In genomic region chr12:116096874-116097273, GRCh38 we compare ENCODE assay signal across 2 cellular contexts.
TF ChIP-seq lines count a peak whose summit lies in the region.

No MANE protein-coding gene starts in this region.

TF ChIP-seq in HepG2, 621 proteins besides CTCF, POLR2A, EP300 and RAD21 (continued from another document):
- TF ChIP-seq GMEB1 (CRISPR knock-in tag; IDR thresholded peaks at IDR 0.05; ENCODE audit: borderline replicate concordance) (no peak), FOXA3 (CRISPR knock-in tag; IDR thresholded peaks at IDR 0.05) (no peak), CEBPB (IDR thresholded peaks at IDR 0.05; ENCODE audit: borderline replicate concordance, low read depth, low read length) (peak; percentile 22; the same call in 1 of the 2 replicates)

TF ChIP-seq in K562, 482 proteins besides CTCF, POLR2A, EP300 and RAD21 (continued from another document):
- TF ChIP-seq RERE (CRISPR knock-in tag; IDR thresholded peaks at IDR 0.05; ENCODE audit: borderline replicate concordance) = no peak
- peak; percentile 77 for TF ChIP-seq ATF3 (IDR thresholded peaks at IDR 0.05)
- TF ChIP-seq ATF3 (CRISPR knock-in tag; conservative IDR thresholded peaks at IDR 0.05) = no peak
- TF ChIP-seq NFIX (CRISPR knock-in tag; IDR thresholded peaks at IDR 0.05; ENCODE audit: low read depth) = 0 out of 2 replicates have a peak, but pooled peaks have one; percentile 19
- TF ChIP-seq, protein P1, sequence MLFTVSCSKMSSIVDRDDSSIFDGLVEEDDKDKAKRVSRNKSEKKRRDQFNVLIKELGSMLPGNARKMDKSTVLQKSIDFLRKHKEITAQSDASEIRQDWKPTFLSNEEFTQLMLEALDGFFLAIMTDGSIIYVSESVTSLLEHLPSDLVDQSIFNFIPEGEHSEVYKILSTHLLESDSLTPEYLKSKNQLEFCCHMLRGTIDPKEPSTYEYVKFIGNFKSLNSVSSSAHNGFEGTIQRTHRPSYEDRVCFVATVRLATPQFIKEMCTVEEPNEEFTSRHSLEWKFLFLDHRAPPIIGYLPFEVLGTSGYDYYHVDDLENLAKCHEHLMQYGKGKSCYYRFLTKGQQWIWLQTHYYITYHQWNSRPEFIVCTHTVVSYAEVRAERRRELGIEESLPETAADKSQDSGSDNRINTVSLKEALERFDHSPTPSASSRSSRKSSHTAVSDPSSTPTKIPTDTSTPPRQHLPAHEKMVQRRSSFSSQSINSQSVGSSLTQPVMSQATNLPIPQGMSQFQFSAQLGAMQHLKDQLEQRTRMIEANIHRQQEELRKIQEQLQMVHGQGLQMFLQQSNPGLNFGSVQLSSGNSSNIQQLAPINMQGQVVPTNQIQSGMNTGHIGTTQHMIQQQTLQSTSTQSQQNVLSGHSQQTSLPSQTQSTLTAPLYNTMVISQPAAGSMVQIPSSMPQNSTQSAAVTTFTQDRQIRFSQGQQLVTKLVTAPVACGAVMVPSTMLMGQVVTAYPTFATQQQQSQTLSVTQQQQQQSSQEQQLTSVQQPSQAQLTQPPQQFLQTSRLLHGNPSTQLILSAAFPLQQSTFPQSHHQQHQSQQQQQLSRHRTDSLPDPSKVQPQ (CRISPR knock-in tag; IDR thresholded peaks at IDR 0.05; ENCODE audit: borderline replicate concordance) = no peak
- TF ChIP-seq ZNF124 (CRISPR knock-in tag; IDR thresholded peaks at IDR 0.05) = no peak
- no peak for TF ChIP-seq CEBPG (CRISPR knock-in tag; IDR thresholded peaks at IDR 0.05)
- TF ChIP-seq CEBPG (tag; conservative IDR thresholded peaks at IDR 0.05 in 1 of 2, IDR thresholded peaks at IDR 0.05 in 1 of 2) = peak; percentile 38 to 66; a peak in 3 of 4 replicates
- TF ChIP-seq, protein P2, sequence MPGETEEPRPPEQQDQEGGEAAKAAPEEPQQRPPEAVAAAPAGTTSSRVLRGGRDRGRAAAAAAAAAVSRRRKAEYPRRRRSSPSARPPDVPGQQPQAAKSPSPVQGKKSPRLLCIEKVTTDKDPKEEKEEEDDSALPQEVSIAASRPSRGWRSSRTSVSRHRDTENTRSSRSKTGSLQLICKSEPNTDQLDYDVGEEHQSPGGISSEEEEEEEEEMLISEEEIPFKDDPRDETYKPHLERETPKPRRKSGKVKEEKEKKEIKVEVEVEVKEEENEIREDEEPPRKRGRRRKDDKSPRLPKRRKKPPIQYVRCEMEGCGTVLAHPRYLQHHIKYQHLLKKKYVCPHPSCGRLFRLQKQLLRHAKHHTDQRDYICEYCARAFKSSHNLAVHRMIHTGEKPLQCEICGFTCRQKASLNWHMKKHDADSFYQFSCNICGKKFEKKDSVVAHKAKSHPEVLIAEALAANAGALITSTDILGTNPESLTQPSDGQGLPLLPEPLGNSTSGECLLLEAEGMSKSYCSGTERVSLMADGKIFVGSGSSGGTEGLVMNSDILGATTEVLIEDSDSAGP (CRISPR knock-in tag; IDR thresholded peaks at IDR 0.05) = no peak
- TF ChIP-seq, protein P3, sequence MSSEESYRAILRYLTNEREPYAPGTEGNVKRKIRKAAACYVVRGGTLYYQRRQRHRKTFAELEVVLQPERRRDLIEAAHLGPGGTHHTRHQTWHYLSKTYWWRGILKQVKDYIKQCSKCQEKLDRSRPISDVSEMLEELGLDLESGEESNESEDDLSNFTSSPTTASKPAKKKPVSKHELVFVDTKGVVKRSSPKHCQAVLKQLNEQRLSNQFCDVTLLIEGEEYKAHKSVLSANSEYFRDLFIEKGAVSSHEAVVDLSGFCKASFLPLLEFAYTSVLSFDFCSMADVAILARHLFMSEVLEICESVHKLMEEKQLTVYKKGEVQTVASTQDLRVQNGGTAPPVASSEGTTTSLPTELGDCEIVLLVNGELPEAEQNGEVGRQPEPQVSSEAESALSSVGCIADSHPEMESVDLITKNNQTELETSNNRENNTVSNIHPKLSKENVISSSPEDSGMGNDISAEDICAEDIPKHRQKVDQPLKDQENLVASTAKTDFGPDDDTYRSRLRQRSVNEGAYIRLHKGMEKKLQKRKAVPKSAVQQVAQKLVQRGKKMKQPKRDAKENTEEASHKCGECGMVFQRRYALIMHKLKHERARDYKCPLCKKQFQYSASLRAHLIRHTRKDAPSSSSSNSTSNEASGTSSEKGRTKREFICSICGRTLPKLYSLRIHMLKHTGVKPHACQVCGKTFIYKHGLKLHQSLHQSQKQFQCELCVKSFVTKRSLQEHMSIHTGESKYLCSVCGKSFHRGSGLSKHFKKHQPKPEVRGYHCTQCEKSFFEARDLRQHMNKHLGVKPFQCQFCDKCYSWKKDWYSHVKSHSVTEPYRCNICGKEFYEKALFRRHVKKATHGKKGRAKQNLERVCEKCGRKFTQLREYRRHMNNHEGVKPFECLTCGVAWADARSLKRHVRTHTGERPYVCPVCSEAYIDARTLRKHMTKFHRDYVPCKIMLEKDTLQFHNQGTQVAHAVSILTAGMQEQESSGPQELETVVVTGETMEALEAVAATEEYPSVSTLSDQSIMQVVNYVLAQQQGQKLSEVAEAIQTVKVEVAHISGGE (CRISPR knock-in tag; IDR thresholded peaks at IDR 0.05) = no peak
- no peak for TF ChIP-seq NCOA6 (IDR thresholded peaks at IDR 0.05)
- no peak for TF ChIP-seq ZNF133 (CRISPR knock-in tag; IDR thresholded peaks at IDR 0.05)
- TF ChIP-seq RREB1 (CRISPR knock-in tag; IDR thresholded peaks at IDR 0.05) = no peak
- TF ChIP-seq RB1 (IDR thresholded peaks at IDR 0.05; ENCODE audit: low read depth) = no peak
- TF ChIP-seq CEBPB (tag; IDR thresholded peaks at IDR 0.05) = peak; percentile 53
- TF ChIP-seq STAT5B (CRISPR knock-in tag; IDR thresholded peaks at IDR 0.05) = no peak
- TF ChIP-seq SPI1 (IDR thresholded peaks at IDR 0.05; ENCODE audit: borderline replicate concordance, low read depth, low read length) = no peak
- TF ChIP-seq, protein P4, sequence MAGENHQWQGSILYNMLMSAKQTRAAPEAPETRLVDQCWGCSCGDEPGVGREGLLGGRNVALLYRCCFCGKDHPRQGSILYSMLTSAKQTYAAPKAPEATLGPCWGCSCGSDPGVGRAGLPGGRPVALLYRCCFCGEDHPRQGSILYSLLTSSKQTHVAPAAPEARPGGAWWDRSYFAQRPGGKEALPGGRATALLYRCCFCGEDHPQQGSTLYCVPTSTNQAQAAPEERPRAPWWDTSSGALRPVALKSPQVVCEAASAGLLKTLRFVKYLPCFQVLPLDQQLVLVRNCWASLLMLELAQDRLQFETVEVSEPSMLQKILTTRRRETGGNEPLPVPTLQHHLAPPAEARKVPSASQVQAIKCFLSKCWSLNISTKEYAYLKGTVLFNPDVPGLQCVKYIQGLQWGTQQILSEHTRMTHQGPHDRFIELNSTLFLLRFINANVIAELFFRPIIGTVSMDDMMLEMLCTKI (IDR thresholded peaks at IDR 0.05; ENCODE audit: partially characterized antibody) = no peak
- no peak for TF ChIP-seq BDP1 (IDR thresholded peaks at IDR 0.05; ENCODE audit: insufficient read depth, insufficient read length)
- TF ChIP-seq ZNF311 (CRISPR knock-in tag; IDR thresholded peaks at IDR 0.05) = no peak
- no peak for TF ChIP-seq CUX1 (CRISPR knock-in tag; IDR thresholded peaks at IDR 0.05)
- TF ChIP-seq ZNF695 (CRISPR knock-in tag; IDR thresholded peaks at IDR 0.05) = no peak
- TF ChIP-seq ZNF785 (CRISPR knock-in tag; IDR thresholded peaks at IDR 0.05) = no peak
TF ChIP-seq in K562: peak in this region for 4.
